In the genomic region with DNA sequence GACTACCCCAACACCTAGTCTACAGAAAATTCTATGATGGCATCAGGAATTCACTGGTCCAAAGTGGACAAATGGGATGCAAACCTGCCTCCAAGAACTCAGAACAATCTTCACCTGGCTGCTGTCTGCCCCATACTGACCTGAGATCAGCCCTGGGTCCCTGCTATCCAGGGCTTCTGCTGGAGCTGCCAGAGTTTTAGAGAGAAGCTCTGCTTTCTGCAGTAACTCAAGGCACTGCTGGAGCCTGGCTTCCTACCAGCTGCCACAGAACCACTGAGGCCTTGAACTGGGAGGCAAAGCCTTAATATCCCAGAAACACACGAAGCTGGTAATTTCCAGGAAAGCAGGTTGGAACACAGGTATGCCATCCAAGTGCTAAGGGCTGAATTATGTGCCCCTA, we compare ENCODE assay signal across 16 cellular contexts. TPM values are rescaled to one million over a fixed set of nuclear protein-coding genes. Genes with fewer than 3 reads are reported as not detected.
DNase-seq lines count a peak whose midpoint lies in the region; ATAC-seq and TF ChIP-seq lines count a peak whose summit lies in the region.
"Had no signal": no experiment of that assay in that cellular context is flagged by ENCODE, and none has a peak within 500 bp of the region (broad histone marks: within the 10 kb centered on the region; RNA-seq: fewer than 3 reads in every experiment).

No MANE protein-coding gene starts in this region.

- H3K27ac Mint-ChIP-seq in type B pancreatic cell, result no peak overlapping the region

- no peaks in the 10 kb centered on the region for H3K36me3 ChIP-seq in right atrium auricular region
- no peaks in the 10 kb centered on the region for H3K36me3 ChIP-seq in body of pancreas (replicated peaks in 1 of 2; ENCODE audit: insufficient read depth in 1 of 2, low read depth in 2 of 2)
- no peaks in the 10 kb centered on the region for H3K36me3 ChIP-seq in transverse colon
- H3K36me3 ChIP-seq: Peyer's patch had no signal

- H3K27ac ChIP-seq in right atrium auricular region, result no peak overlapping the region
- peak overlapping the region in 1 of 4 donors; percentile 16 for H3K27ac ChIP-seq in body of pancreas
- peak overlapping the region; percentile 60 to 73 (median 68) for H3K27ac ChIP-seq in transverse colon
- H3K27ac ChIP-seq: A549, KMS-11 had no signal

- ATAC-seq in Right ventricle myocardium inferior, result peak; percentile 62
- peak; percentile 55 for ATAC-seq in body of pancreas
- ATAC-seq in GM21526 (IDR thresholded peaks at IDR 0.05; ENCODE audit: low FRiP score, unreplicated experiment), result no peak

- TF ChIP-seq EP300 in transverse colon (IDR thresholded peaks at IDR 0.05; ENCODE audit: low read depth), result no peak

- TF ChIP-seq CTCF in right atrium auricular region (IDR thresholded peaks at IDR 0.05), result no peak
- TF ChIP-seq CTCF in body of pancreas (IDR thresholded peaks at IDR 0.05), result no peak
- TF ChIP-seq CTCF in transverse colon (IDR thresholded peaks at IDR 0.05), result no peak
- no peak for TF ChIP-seq CTCF in type B pancreatic cell (conservative IDR thresholded peaks at IDR 0.05)

- WGBS in body of pancreas, 2 donors, result 13 to 17% methylated on average over 1 of the region's 1 CpG
- 86 to 88% methylated on average over 1 of the region's 1 CpG for WGBS in transverse colon (ENCODE audit: low coverage in 1 of 2), 2 donors

- in situ Hi-C loops in transverse colon (cut with MboI; ENCODE audit: low pct_ligation_motif_present in 1 of 4, low pct_unique_long_range_greater_than_20kb in 1 of 4, low sequenced_read_pairs in 3 of 4), result loop anchor here in 2 of 4 donors (25.0 kb wide), 1 partner anchor 180 kb away; the partner anchor contains the start of genes KARS1 (in 2 of the 2) and TERF2IP (in 2 of the 2)

- TF ChIP-seq POLR2A in body of pancreas (IDR thresholded peaks at IDR 0.05), result no peak
- TF ChIP-seq POLR2A in transverse colon (IDR thresholded peaks at IDR 0.05), result no peak

- peaks cover 9% of the 10 kb centered on the region for H3K36me3 Mint-ChIP-seq in type B pancreatic cell

- peaks cover 48% of the 10 kb centered on the region for H3K4me1 Mint-ChIP-seq in type B pancreatic cell (ENCODE audit: unreplicated experiment)

- no peaks in the 10 kb centered on the region for H3K9me3 Mint-ChIP-seq in type B pancreatic cell
- H3K9me3 Mint-ChIP-seq: CD4-positive, CD25-positive, alpha-beta regulatory T cell had no signal

- H3K4me3 Mint-ChIP-seq in type B pancreatic cell, result no peak overlapping the region

- no peak overlapping the region for H3K4me3 ChIP-seq in right atrium auricular region
- H3K4me3 ChIP-seq in body of pancreas, result no peak overlapping the region
- no peak overlapping the region for H3K4me3 ChIP-seq in transverse colon
- H3K4me3 ChIP-seq: A549, Peyer's patch had no signal

- H3K9me3 ChIP-seq in right atrium auricular region (no peaks in the 10 kb centered on the region), body of pancreas (no peaks in the 10 kb centered on the region), transverse colon (no peaks in the 10 kb centered on the region)
- H3K9me3 ChIP-seq: A549, Peyer's patch had no signal

- no peaks in the 10 kb centered on the region for H3K27me3 Mint-ChIP-seq in type B pancreatic cell
- H3K27me3 Mint-ChIP-seq: CD4-positive, CD25-positive, alpha-beta regulatory T cell had no signal

- intact Hi-C loops in Right ventricle myocardium inferior (cut with DNase I) (no loop called here), body of pancreas (cut with DNase I) (loop anchor here (10.0 kb wide), 1 partner anchor 178 kb away; no protein-coding TSS in a partner anchor), transverse colon (cut with DNase I; ENCODE audit: low total_unique reads) (no loop called here)

- H3K4me1 ChIP-seq in right atrium auricular region (peaks cover 0 to 39% of the 10 kb centered on the region in 2 donors), body of pancreas (peaks cover 65% of the 10 kb centered on the region), transverse colon (peaks cover 9 to 89% (median 62%) of the 10 kb centered on the region in 4 donors)

- H3K27me3 ChIP-seq in right atrium auricular region (no peaks in the 10 kb centered on the region), body of pancreas (no peaks in the 10 kb centered on the region), transverse colon (no peaks in the 10 kb centered on the region)
- H3K27me3 ChIP-seq: Peyer's patch had no signal

- DNase-seq in Right ventricle myocardium inferior (ENCODE audit: missing footprints) (no peak), right atrium auricular region (ENCODE audit: low spot score) (no peak), body of pancreas (peak in 3 of 4 donors; percentile 24 to 64 (median 31)), mesenteric fat pad (ENCODE audit: low spot score) (peak; percentile 20), transverse colon (no peak), type B pancreatic cell (ENCODE audit: extremely low spot score, unreplicated experiment) (no peak)
- no peak for DNase-seq in activated CD8-positive, alpha-beta memory T cell treated with anti-CD3 and anti-CD28 coated beads, Interleukin-2, amount 50 U/mL, for 48 hours
- DNase-seq: CD4-positive, CD25-positive, alpha-beta regulatory T cell; DMS79 treated with DMSO at 0.1 percent for 48 hours; NCI-H1105; NCI-H187; NCI-H510A had no signal

RNA-seq across cellular contexts. Expression of gene TMEM170A, which starts 7.5 kb away (rescaled TPM):
- total RNA-seq in Right ventricle myocardium inferior (9.6 TPM), right atrium auricular region (10 to 100 TPM; 13.4 to 16.3 TPM), body of pancreas (10 to 100 TPM; 17.1 TPM), mesenteric fat pad (17.3 TPM), transverse colon (10 to 100 TPM; 16.5 to 96.7 (median 49.2) TPM), type B pancreatic cell (ENCODE audit: low replicate concordance) (37.9 and 46.4 TPM in 2 replicates)

RNA-seq across cellular contexts. Expression of gene CFDP1, which starts 23.7 kb away (rescaled TPM):
- total RNA-seq in Right ventricle myocardium inferior (26.6 TPM), right atrium auricular region (10 to 100 TPM; 25.2 to 33.6 TPM), body of pancreas (10 to 100 TPM; 34.0 to 65.3 TPM), mesenteric fat pad (43.1 TPM), transverse colon (100 to 1,000 TPM in 3 of 4 donors, 10 to 100 TPM in 1; 51.2 to 318 (median 145) TPM), type B pancreatic cell (ENCODE audit: low replicate concordance) (62.5 and 84.9 TPM in 2 replicates)

RNA-seq across cellular contexts. Expression of gene CHST6, which starts 38.3 kb away (rescaled TPM):
- 0.62 TPM for total RNA-seq in Right ventricle myocardium inferior
- 1 to 10 TPM; 2.8 to 3.5 TPM for total RNA-seq in right atrium auricular region
- total RNA-seq in body of pancreas, result under 1 TPM in 1 of 2 donors, not detected in 1; under 0.01 TPM
- total RNA-seq in mesenteric fat pad, result 0.16 TPM
- 1 to 10 TPM; 1.7 to 3.7 (median 2.9) TPM for total RNA-seq in transverse colon
- 1.8 and 6.0 TPM in 2 replicates for total RNA-seq in type B pancreatic cell (ENCODE audit: low replicate concordance)
- total RNA-seq: CD4-positive, CD25-positive, alpha-beta regulatory T cell had no signal

Comparison
In these comparisons a context has a peak if more than half of its experiments do, and no peak if none do; other contexts are left out.
1. DNase-seq: peak in body of pancreas (3 of 4) and mesenteric fat pad (single experiment); none in Right ventricle myocardium inferior (single experiment), right atrium auricular region (single experiment), transverse colon (single experiment), type B pancreatic cell (single experiment) and activated CD8-positive, alpha-beta memory T cell treated with anti-CD3 and anti-CD28 coated beads, Interleukin-2, amount 50 U/mL, for 48 hours (single experiment).
2. H3K27ac ChIP-seq: peak in transverse colon (4 of 4); none in right atrium auricular region (0 of 2).